ENCODE assay signal across 30 cellular contexts in the genomic region with DNA sequence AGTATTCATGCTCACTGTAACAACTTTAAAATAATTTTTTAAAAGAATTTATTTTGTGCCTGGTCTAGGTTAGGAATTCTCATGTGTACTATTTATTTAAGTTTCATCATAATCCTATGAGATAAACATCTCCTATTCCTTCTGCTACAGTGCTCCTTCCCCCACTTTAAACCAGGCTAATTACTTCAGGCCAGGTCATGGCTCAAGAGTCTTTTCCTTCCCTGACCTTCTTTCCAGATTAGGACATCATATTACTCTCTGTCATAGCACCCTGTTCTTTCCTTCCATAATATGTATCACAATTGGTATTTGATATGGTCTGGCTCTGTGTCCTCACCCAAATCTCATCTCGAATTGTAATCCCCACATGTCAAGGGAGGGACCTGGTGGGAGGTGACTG.
"Had no signal": no experiment of that assay in that cellular context is flagged by ENCODE, and none has a peak within 500 bp of the region (broad histone marks: within the 10 kb centered on the region; RNA-seq: fewer than 3 reads in every experiment).

No MANE protein-coding gene starts in this region.

- ATAC-seq: activated CD8-positive, alpha-beta T cell treated with anti-CD3 and anti-CD28 coated beads for 36 hours; activated T-cell treated with anti-CD3 and anti-CD28 coated beads, Interleukin-2, amount 50 U/mL, for 4 hours; activated T-helper 17 cell treated with anti-CD3 and anti-CD28 coated beads, Interleukin-2, amount 50 U/mL, for 72 hours; esophagus mucosa; foreskin keratinocyte; heart left ventricle; WTC11 had no signal

- H3K9me3 ChIP-seq: adrenal gland, ascending aorta, breast epithelium, colonic mucosa, gastrocnemius medialis, heart left ventricle had no signal

- H3K36me3 ChIP-seq: adrenal gland, ascending aorta, breast epithelium, cardiac muscle cell, colonic mucosa, gastrocnemius medialis, heart left ventricle had no signal

- H3K9me3 Mint-ChIP-seq: activated CD8-positive, alpha-beta T cell treated with anti-CD3 and anti-CD28 coated beads for 36 hours; activated T-cell treated with anti-CD3 and anti-CD28 coated beads, Interleukin-2, amount 50 U/mL, for 4 hours; activated T-helper 17 cell treated with anti-CD3 and anti-CD28 coated beads, Interleukin-2, amount 50 U/mL, for 72 hours; brain; WTC11 had no signal

- H3K27ac ChIP-seq: adrenal gland, ascending aorta, breast epithelium, cardiac muscle cell, colonic mucosa, foreskin keratinocyte, gastrocnemius medialis, heart left ventricle, VCaP had no signal

- H3K4me1 ChIP-seq: breast epithelium, colonic mucosa had no signal

- H3K4me3 Mint-ChIP-seq: activated CD8-positive, alpha-beta T cell treated with anti-CD3 and anti-CD28 coated beads for 36 hours; activated naive CD8-positive, alpha-beta T cell; activated T-cell treated with anti-CD3 and anti-CD28 coated beads, Interleukin-2, amount 50 U/mL, for 4 hours; activated T-helper 17 cell treated with anti-CD3 and anti-CD28 coated beads, Interleukin-2, amount 50 U/mL, for 72 hours; brain; WTC11 had no signal

- H3K36me3 Mint-ChIP-seq: brain, WTC11 had no signal

- H3K4me3 ChIP-seq: adrenal gland, ascending aorta, breast epithelium, cardiac muscle cell, colonic mucosa, gastrocnemius medialis, heart left ventricle had no signal

- DNase-seq: activated CD4-positive, alpha-beta T cell treated with anti-CD3 and anti-CD28 coated beads for 1 hour; activated CD4-positive, alpha-beta T cell treated with anti-CD3 and anti-CD28 coated beads for 4 hours; activated CD4-positive, alpha-beta T cell treated with anti-CD3 and anti-CD28 coated beads, Interleukin-2, amount 50 U/mL, for 1 hour; activated CD4-positive, alpha-beta T cell treated with anti-CD3 and anti-CD28 coated beads, Interleukin-2, amount 50 U/mL, for 48 hours; activated CD8-positive, alpha-beta memory T cell treated with anti-CD3 and anti-CD28 coated beads for 24 hours; activated CD8-positive, alpha-beta T cell treated with anti-CD3 and anti-CD28 coated beads for 36 hours; activated effector memory CD4-positive, alpha-beta T cell treated with Interleukin-2 at 50 U/mL for 16 hours; activated gamma-delta T cell treated with Interleukin-2 at 50 U/mL for 16 hours; activated naive CD4-positive, alpha-beta T cell treated with anti-CD3 and anti-CD28 coated beads, Interleukin-2, amount 50 U/mL, for 16 hours; activated naive CD4-positive, alpha-beta T cell treated with Interleukin-2 at 50 U/mL for 16 hours; activated T-cell treated with anti-CD3 and anti-CD28 coated beads, Interleukin-2, amount 50 U/mL, for 4 hours; adrenal gland; central memory CD4-positive, alpha-beta T cell; cerebellar nuclear complex; colonic mucosa; effector CD8-positive, alpha-beta T cell; foreskin keratinocyte; gastrocnemius medialis; glutamatergic neuron; heart left ventricle; T-helper 2 cell had no signal

- H3K27me3 Mint-ChIP-seq: activated CD8-positive, alpha-beta T cell treated with anti-CD3 and anti-CD28 coated beads for 36 hours; activated naive CD8-positive, alpha-beta T cell; activated T-helper 17 cell treated with anti-CD3 and anti-CD28 coated beads, Interleukin-2, amount 50 U/mL, for 72 hours; brain had no signal

- H3K27me3 ChIP-seq: adrenal gland, ascending aorta, breast epithelium, cardiac muscle cell, colonic mucosa, foreskin keratinocyte, gastrocnemius medialis, heart left ventricle had no signal

- H3K27ac Mint-ChIP-seq: activated CD8-positive, alpha-beta T cell treated with anti-CD3 and anti-CD28 coated beads for 36 hours; activated naive CD8-positive, alpha-beta T cell; activated T-helper 17 cell treated with anti-CD3 and anti-CD28 coated beads, Interleukin-2, amount 50 U/mL, for 72 hours; brain; WTC11 had no signal
